In genomic region chr1:62436466-62437272, GRCh38 we compare ENCODE assay signal across 8 cellular contexts. TPM values are rescaled to one million over a fixed set of nuclear protein-coding genes. Genes with fewer than 3 reads are reported as not detected.
DNase-seq lines count a peak whose midpoint lies in the region; FAIRE-seq and TF ChIP-seq lines count a peak whose summit lies in the region.

Gene USP1 (plus strand): TSS chr1:62437049. CDS start chr1:62439868, 2,819 bp downstream.

- H3K14ac ChIP-seq in neuronal stem cell (ENCODE audit: low read length): peak within 1 kb of the TSS; percentile 99

- H3K27me3 ChIP-seq in neuronal stem cell (ENCODE audit: control insufficient read depth in 3 of 3, insufficient read depth in 3 of 3, low read depth in 1 of 3, low read length in 3 of 3): peaks cover 0 to under 1% (median 0%) of the 10 kb centered on the region in 3 experiments

- H4K8ac ChIP-seq in neuronal stem cell (ENCODE audit: low read depth, low read length): no peak within 1 kb of the TSS

- H2BK12ac ChIP-seq in neuronal stem cell (ENCODE audit: low read length): no peak within 1 kb of the TSS

- H2BK5ac ChIP-seq in neuronal stem cell (ENCODE audit: low read length): peak within 1 kb of the TSS; percentile 100

- no peaks in the 10 kb centered on the region for H3K79me1 ChIP-seq in neuronal stem cell (ENCODE audit: low read depth, low read length)

- TF ChIP-seq CTCF in subcutaneous adipose tissue (IDR thresholded peaks at IDR 0.05; ENCODE audit: low read depth): no peak

- H3K18ac ChIP-seq in neuronal stem cell (ENCODE audit: low read length): peak within 1 kb of the TSS; percentile 99

- POLR2A ChIA-PET in HEK293T (lab: Yijun Ruan, JAX): interaction anchor here (0.7 to 1.9 kb wide), 13 partner anchors 9 to 261 kb away, joined by 3 to 23 read pairs (median 4); no protein-coding TSS in a partner anchor

- peak within 1 kb of the TSS; percentile 37 for H2BK120ac ChIP-seq in neuronal stem cell (ENCODE audit: low read depth, low read length)

- H2AFZ ChIP-seq in neuronal stem cell (ENCODE audit: low read length): peak within 1 kb of the TSS; percentile 94

- DNase-seq in GF-D8 (lab: John Stamatoyannopoulos, UW) (peak; percentile 99), HEK293T (ENCODE audit: extremely low spot score) (peak; percentile 95), MV-4-11 (lab: John Stamatoyannopoulos, UW) (peak; percentile 100), SK-MEL-5 (ENCODE audit: low read depth, low spot score) (peak; percentile 99), frontal cortex (ENCODE audit: low spot score in 2 of 2) (peak; percentile 91), neuronal stem cell (ENCODE audit: low spot score) (peak; percentile 99)
- peak; percentile 98 for DNase-seq in activated naive CD4-positive, alpha-beta T cell treated with Interleukin-2 at 50 U/mL for 16 hours

- in situ Hi-C loops in SK-MEL-5 (cut with HindIII; ENCODE audit: low pct_unique_long_range_greater_than_20kb, low sequenced_read_pairs): no loop called here

- H3K23ac ChIP-seq in neuronal stem cell (ENCODE audit: low read depth, low read length, poor library complexity): peak within 1 kb of the TSS; percentile 95

- H2AK5ac ChIP-seq in neuronal stem cell (ENCODE audit: low read depth, low read length): peak within 1 kb of the TSS; percentile 81

- CTCF ChIA-PET in HEK293T (lab: Yijun Ruan, JAX): no interaction called here

- no CpG with 5 or more reads among the region's 76 CpGs for WGBS in neuronal stem cell (ENCODE audit: extremely low coverage in 2 of 2, insufficient read length in 2 of 2, insufficient replicate concordance in 1 of 2), 2 donors

- no peak for FAIRE-seq in frontal cortex (lab: Jason Lieb, UNC)

- peak within 1 kb of the TSS; percentile 75 to 93 for H3K4me3 ChIP-seq in neuronal stem cell (ENCODE audit: low read length in 2 of 2)

- peak within 1 kb of the TSS; percentile 38 for H2BK15ac ChIP-seq in neuronal stem cell (ENCODE audit: low read length)

- H4K91ac ChIP-seq in neuronal stem cell (ENCODE audit: low read depth, low read length, poor library complexity): peak within 1 kb of the TSS; percentile 82

- H3K36me3 ChIP-seq in neuronal stem cell (replicated peaks in 1 of 2; ENCODE audit: control insufficient read depth in 2 of 2, insufficient read depth in 2 of 2, low read length in 2 of 2): peaks cover 0 to 21% of the 10 kb centered on the region in 2 donors

- peaks cover 1 to 2% of the 10 kb centered on the region in 2 donors for H3K4me1 ChIP-seq in neuronal stem cell (ENCODE audit: control insufficient read depth in 2 of 2, insufficient read depth in 1 of 2, low read depth in 1 of 2, low read length in 2 of 2)

- H3K4me2 ChIP-seq in neuronal stem cell (ENCODE audit: insufficient read depth, low read length, poor library complexity, severe bottlenecking): peak within 1 kb of the TSS; percentile 89

- peak within 1 kb of the TSS; percentile 53 for H3K4ac ChIP-seq in neuronal stem cell (ENCODE audit: low read length)

- H3K9ac ChIP-seq in neuronal stem cell (ENCODE audit: low read depth, low read length, poor library complexity): peak within 1 kb of the TSS; percentile 98

- H3K9me3 ChIP-seq in neuronal stem cell (replicated peaks in 1 of 2; ENCODE audit: control insufficient read depth in 2 of 2, insufficient read depth in 1 of 2, low read depth in 1 of 2, low read length in 2 of 2): no peaks in the 10 kb centered on the region

- H3K27ac ChIP-seq in neuronal stem cell (replicated peaks; ENCODE audit: low read length): peak within 1 kb of the TSS; percentile 100

TF ChIP-seq in HEK293T, 16 proteins besides CTCF, POLR2A, EP300 and RAD21:
- TF ChIP-seq NFRKB (IDR thresholded peaks at IDR 0.05): no peak
- no peak for TF ChIP-seq SP1 (IDR thresholded peaks at IDR 0.05)
- no peak for TF ChIP-seq ELF4 (IDR thresholded peaks at IDR 0.05)
- peak; percentile 93 for TF ChIP-seq L3MBTL2 (conservative IDR thresholded peaks at IDR 0.05)
- TF ChIP-seq BHLHE40 (IDR thresholded peaks at IDR 0.05; ENCODE audit: borderline replicate concordance): no peak
- peak; percentile 60; the same call in 1 of the 2 replicates for TF ChIP-seq CTBP1 (IDR thresholded peaks at IDR 0.05; ENCODE audit: borderline replicate concordance)
- peak; percentile 81; the same call in 1 of the 2 replicates for TF ChIP-seq FOXM1 (IDR thresholded peaks at IDR 0.05; ENCODE audit: borderline replicate concordance)
- TF ChIP-seq TARDBP (IDR thresholded peaks at IDR 0.05): no peak; the same call in 1 of the 2 replicates
- TF ChIP-seq, protein P1, sequence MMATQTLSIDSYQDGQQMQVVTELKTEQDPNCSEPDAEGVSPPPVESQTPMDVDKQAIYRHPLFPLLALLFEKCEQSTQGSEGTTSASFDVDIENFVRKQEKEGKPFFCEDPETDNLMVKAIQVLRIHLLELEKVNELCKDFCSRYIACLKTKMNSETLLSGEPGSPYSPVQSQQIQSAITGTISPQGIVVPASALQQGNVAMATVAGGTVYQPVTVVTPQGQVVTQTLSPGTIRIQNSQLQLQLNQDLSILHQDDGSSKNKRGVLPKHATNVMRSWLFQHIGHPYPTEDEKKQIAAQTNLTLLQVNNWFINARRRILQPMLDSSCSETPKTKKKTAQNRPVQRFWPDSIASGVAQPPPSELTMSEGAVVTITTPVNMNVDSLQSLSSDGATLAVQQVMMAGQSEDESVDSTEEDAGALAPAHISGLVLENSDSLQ (IDR thresholded peaks at IDR 0.05): peak; percentile 90
- TF ChIP-seq HDGF (IDR thresholded peaks at IDR 0.05; ENCODE audit: borderline replicate concordance): peak; percentile 96
- TF ChIP-seq LEF1 (IDR thresholded peaks at IDR 0.05; ENCODE audit: borderline replicate concordance): no peak; the same call in 1 of the 2 replicates
- no peak for TF ChIP-seq FOXK2 (IDR thresholded peaks at IDR 0.05)
- no peak for TF ChIP-seq FOXA1 (IDR thresholded peaks at IDR 0.05)
- peak; percentile 91 for TF ChIP-seq ZNF384 (IDR thresholded peaks at IDR 0.05)
- TF ChIP-seq SUZ12 (IDR thresholded peaks at IDR 0.05): no peak
- peak; percentile 85 for TF ChIP-seq ARNT (IDR thresholded peaks at IDR 0.05)
TF ChIP-seq in HEK293T: peak in this region for 7.

RNA-seq across cellular contexts. Expression of gene USP1, which starts in this region (rescaled TPM):
- total RNA-seq in SK-MEL-5 (2014; rRNA removed; shearing (Covaris generic)): 30.4 and 31.2 TPM in 2 replicates
- 16.9 and 23.3 TPM in 2 replicates for polyA plus RNA-seq in SK-MEL-5 (2015; cell fraction: cytosol; rRNA removed)
- 10.4 and 11.6 TPM in 2 replicates for polyA plus RNA-seq in SK-MEL-5 (2015; cell fraction: nucleus; rRNA removed)
- total RNA-seq in frontal cortex (59.5 TPM), subcutaneous adipose tissue (10 to 100 TPM; 16.0 to 31.5 (median 20.7) TPM)
- polyA plus RNA-seq in neuronal stem cell (2013, experiment 1 of 2): 46.7 TPM
- polyA plus RNA-seq in neuronal stem cell (2013, experiment 2 of 2): 49.0 TPM

Comparison
In these comparisons a context has a peak if more than half of its experiments do, and no peak if none do; other contexts are left out.
1. Peak in every context shown above with its lines: DNase-seq, H3K4me3 ChIP-seq and H3K27ac ChIP-seq.